ENCODE assay signal across 16 cellular contexts in genomic region chr2:23663730-23664005, GRCh38.
DNase-seq lines count a peak whose midpoint lies in the region; ATAC-seq, FAIRE-seq and TF ChIP-seq lines count a peak whose summit lies in the region.
"Had no signal": no experiment of that assay in that cellular context is flagged by ENCODE, and none has a peak within 500 bp of the region (broad histone marks: within the 10 kb centered on the region; RNA-seq: fewer than 3 reads in every experiment).

No MANE protein-coding gene starts in this region.

- H2BK12ac ChIP-seq in H1 (ENCODE audit: low read depth, low read length) = no peak overlapping the region

- H2BK5ac ChIP-seq in H1 (ENCODE audit: low read depth, low read length) = no peak overlapping the region

- H2BK120ac ChIP-seq in H1 (replicated peaks; ENCODE audit: low read depth, low read length) = no peak overlapping the region

- H3K9me3 ChIP-seq in OCI-LY1 (ENCODE audit: low read length) = no peaks in the 10 kb centered on the region
- H3K9me3 ChIP-seq in H1 (ENCODE audit: insufficient read depth in 2 of 2, low read depth in 1 of 2, low read length in 1 of 2) = no peaks in the 10 kb centered on the region
- H3K9me3 ChIP-seq in lower lobe of right lung = no peaks in the 10 kb centered on the region
- no peaks in the 10 kb centered on the region for H3K9me3 ChIP-seq in subcutaneous abdominal adipose tissue (ENCODE audit: control insufficient read depth in 5 of 5, low read length in 5 of 5)
- H3K9me3 ChIP-seq in mucosa of descending colon = no peaks in the 10 kb centered on the region
- H3K9me3 ChIP-seq: body of pancreas, thyroid gland had no signal

- H3K4me1 Mint-ChIP-seq in CD14-positive monocyte = peaks cover 3% of the 10 kb centered on the region

- no peak for DNase-seq in H1 (ENCODE audit: low read depth in 1 of 2, low spot score in 2 of 2)
- no peak for DNase-seq in lower lobe of right lung
- no peak for DNase-seq in CD14-positive monocyte (ENCODE audit: low spot score)
- DNase-seq in mucosa of descending colon = no peak
- no peak for DNase-seq in activated CD4-positive, alpha-beta T cell treated with anti-CD3 and anti-CD28 coated beads for 48 hours
- no peak for DNase-seq in cerebellum (ENCODE audit: low spot score)
- DNase-seq: activated CD8-positive, alpha-beta memory T cell treated with anti-CD3 and anti-CD28 coated beads, Interleukin-2, amount 50 U/mL, for 4 hours; activated naive CD4-positive, alpha-beta T cell treated with anti-CD3 and anti-CD28 coated beads for 36 hours; DMS79; NCI-H187; stimulated activated CD4-positive, alpha-beta T cell treated with anti-CD3 and anti-CD28 coated beads, Interleukin-2, amount 100 ng/mL, for 48 hours had no signal

- no peak overlapping the region for H3K4me3 ChIP-seq in OCI-LY1 (ENCODE audit: low read depth, low read length, poor library complexity, severe bottlenecking)
- H3K4me3 ChIP-seq in H1 (ENCODE audit: extremely low read depth in 1 of 4, insufficient read depth in 2 of 4, low read depth in 3 of 4, low read length in 4 of 4) = peak overlapping the region in 1 of 4 experiments; percentile 48; a peak in 2 of 8 replicates
- H3K4me3 ChIP-seq in lower lobe of right lung = peak overlapping the region; percentile 38
- peak overlapping the region; percentile 48 to 56 (median 52) for H3K4me3 ChIP-seq in subcutaneous abdominal adipose tissue (ENCODE audit: low read depth in 1 of 5, low read length in 5 of 5)
- no peak overlapping the region for H3K4me3 ChIP-seq in mucosa of descending colon
- H3K4me3 ChIP-seq: body of pancreas, thyroid gland had no signal

- no peak overlapping the region for H3K27ac Mint-ChIP-seq in CD14-positive monocyte
- H3K27ac Mint-ChIP-seq: activated naive CD4-positive, alpha-beta T cell treated with anti-CD3 and anti-CD28 coated beads for 36 hours; T-helper 2 cell treated with Interferon-gamma antibody and Interleukin-4, amounts not matched to agents 5 μg/mL and 100 μg/mL, for 36 hours had no signal

- no peaks in the 10 kb centered on the region for H3K79me1 ChIP-seq in H1 (ENCODE audit: low read depth, low read length)

- CTCF ChIA-PET in H1 (lab: Charles Lee; ENCODE audit: partially characterized antibody) = interaction anchor here (0.8 to 7.8 kb wide), 5 partner anchors 8 to 40 kb away, joined by 3 to 35 read pairs (median 4); no protein-coding TSS in a partner anchor

- no peaks in the 10 kb centered on the region for H3K9me2 ChIP-seq in OCI-LY1 (ENCODE audit: low read depth, low read length)

- TF ChIP-seq CTCF in OCI-LY1 (IDR thresholded peaks at IDR 0.05; ENCODE audit: low read length) (no peak), H1 (IDR thresholded peaks at IDR 0.05; ENCODE audit: control extremely low read depth in 1 of 3, insufficient read depth in 1 of 3, low read depth in 1 of 3, low read length in 3 of 3) (no peak), lower lobe of right lung (IDR thresholded peaks at IDR 0.05) (no peak), CD14-positive monocyte (IDR thresholded peaks at IDR 0.05) (no peak), mucosa of descending colon (IDR thresholded peaks at IDR 0.05) (no peak)

- H4K91ac ChIP-seq in H1 (replicated peaks; ENCODE audit: insufficient read length, low read length) = no peak overlapping the region

- no peak overlapping the region for H3K14ac ChIP-seq in H1 (ENCODE audit: insufficient read length)

- no peaks in the 10 kb centered on the region for H4K20me1 ChIP-seq in OCI-LY1 (ENCODE audit: insufficient read depth, low read length)
- H4K20me1 ChIP-seq in H1 (replicated peaks in 1 of 2; ENCODE audit: control insufficient read depth in 1 of 2, insufficient read depth in 2 of 2, low read length in 2 of 2) = peaks cover 0 to 2% of the 10 kb centered on the region in 2 experiments

- H3K4me3 Mint-ChIP-seq in CD14-positive monocyte = peak overlapping the region in 1 of 2 donors; percentile 59
- H3K4me3 Mint-ChIP-seq: activated naive CD4-positive, alpha-beta T cell treated with anti-CD3 and anti-CD28 coated beads for 36 hours; T-helper 2 cell treated with Interferon-gamma antibody and Interleukin-4, amounts not matched to agents 5 μg/mL and 100 μg/mL, for 36 hours had no signal

- H3K79me2 ChIP-seq in OCI-LY1 (ENCODE audit: insufficient read depth, low read length) (no peaks in the 10 kb centered on the region), H1 (ENCODE audit: control insufficient read depth in 1 of 2, insufficient read depth in 2 of 2, low read length in 2 of 2) (no peaks in the 10 kb centered on the region)

- H3K4me2 ChIP-seq in OCI-LY1 (ENCODE audit: low read length) (peak overlapping the region; percentile 16; the same call in 1 of the 2 replicates), H1 (ENCODE audit: insufficient read depth in 1 of 2, low read depth in 2 of 2, low read length in 2 of 2) (peak overlapping the region; percentile 18 to 50; a peak in 1 of 4 replicates)

- H3F3A ChIP-seq in OCI-LY1 (ENCODE audit: insufficient read depth, low read length) = no peaks in the 10 kb centered on the region

- ATAC-seq in lower lobe of right lung = no peak
- ATAC-seq in mucosa of descending colon = no peak
- ATAC-seq: body of pancreas had no signal

- H2AFZ ChIP-seq in OCI-LY1 (ENCODE audit: low read length) (no peak overlapping the region), H1 (ENCODE audit: low read length) (no peak overlapping the region)

- no peak overlapping the region for H4K8ac ChIP-seq in H1 (ENCODE audit: extremely low read depth, insufficient read depth, low read length)

- H3K27me3 Mint-ChIP-seq in CD14-positive monocyte (ENCODE audit: low read depth in 3 of 3) = peaks cover 15 to 45% (median 26%) of the 10 kb centered on the region in 3 donors

- TF ChIP-seq RAD21 in H1 (IDR thresholded peaks at IDR 0.05 in 1 of 2, conservative IDR thresholded peaks at IDR 0.05 in 1 of 2; ENCODE audit: low read depth in 2 of 2, low read length in 2 of 2) = no peak

- no peak overlapping the region for H2BK15ac ChIP-seq in H1 (ENCODE audit: low read length)

- H3K27ac ChIP-seq in OCI-LY1 (ENCODE audit: low read depth, low read length, poor library complexity, severe bottlenecking) (no peak overlapping the region), H1 (ENCODE audit: low read depth, low read length) (no peak overlapping the region), lower lobe of right lung (no peak overlapping the region), subcutaneous abdominal adipose tissue (ENCODE audit: low read depth, low read length) (no peak overlapping the region)
- H3K27ac ChIP-seq: body of pancreas, thyroid gland had no signal

- TF ChIP-seq POLR2A in H1 (IDR thresholded peaks at IDR 0.05; ENCODE audit: control extremely low read depth in 1 of 2, low read depth in 2 of 2, low read length in 2 of 2) = no peak

- no peak overlapping the region for H2AK5ac ChIP-seq in H1 (ENCODE audit: low read depth, low read length)

- no peak overlapping the region for H3K4ac ChIP-seq in H1 (replicated peaks; ENCODE audit: insufficient read length, low read depth, low read length)

- H3K36me3 Mint-ChIP-seq in CD14-positive monocyte = no peaks in the 10 kb centered on the region

- peaks cover 0 to 4% (median 0%) of the 10 kb centered on the region in 7 donors for H3K9me3 Mint-ChIP-seq in CD14-positive monocyte
- H3K9me3 Mint-ChIP-seq: activated naive CD4-positive, alpha-beta T cell treated with anti-CD3 and anti-CD28 coated beads for 36 hours; T-helper 2 cell treated with Interferon-gamma antibody and Interleukin-4, amounts not matched to agents 5 μg/mL and 100 μg/mL, for 36 hours had no signal

- POLR2A ChIA-PET in H1 (lab: Charles Lee; ENCODE audit: partially characterized antibody) = interaction anchor here (1.2 kb wide), 1 partner anchor 22 kb away, joined by 3 read pairs; no protein-coding TSS in a partner anchor

- no peak overlapping the region for H3K56ac ChIP-seq in H1 (replicated peaks; ENCODE audit: insufficient read length, low read depth, low read length)

- H3K9ac ChIP-seq in OCI-LY1 (ENCODE audit: low read length) = no peak overlapping the region
- H3K9ac ChIP-seq in H1 (replicated peaks in 1 of 4; ENCODE audit: extremely low read depth in 1 of 4, low read depth in 3 of 4, low read length in 3 of 4) = no peak overlapping the region
- peak overlapping the region in 1 of 5 donors; percentile 46 for H3K9ac ChIP-seq in subcutaneous abdominal adipose tissue (ENCODE audit: low read length in 5 of 5)

- no peak overlapping the region for H3K23ac ChIP-seq in H1 (ENCODE audit: insufficient read length)

- no peak overlapping the region for H2BK20ac ChIP-seq in H1 (ENCODE audit: low read length)

- H3K18ac ChIP-seq in H1 (ENCODE audit: extremely low read depth, low read length) = no peak overlapping the region

- H3K23me2 ChIP-seq in H1 (ENCODE audit: low read depth, low read length) = no peaks in the 10 kb centered on the region; the same call in 1 of the 2 replicates

- no peak overlapping the region for H4K5ac ChIP-seq in H1 (ENCODE audit: insufficient read length, low read depth, low read length)

- FAIRE-seq in H1 (lab: Jason Lieb, UNC) = no peak

- no peaks in the 10 kb centered on the region for H3K36me3 ChIP-seq in OCI-LY1 (ENCODE audit: insufficient read depth, low read length)
- H3K36me3 ChIP-seq in H1 (ENCODE audit: control insufficient read depth in 2 of 4, insufficient read depth in 4 of 4, low read length in 3 of 4) = no peaks in the 10 kb centered on the region
- no peaks in the 10 kb centered on the region for H3K36me3 ChIP-seq in lower lobe of right lung
- H3K36me3 ChIP-seq in subcutaneous abdominal adipose tissue (ENCODE audit: control insufficient read depth in 5 of 5, insufficient read depth in 5 of 5, low read length in 5 of 5) = peaks cover 0 to 4% (median 0%) of the 10 kb centered on the region in 5 donors
- H3K36me3 ChIP-seq in mucosa of descending colon (ENCODE audit: low read depth) = no peaks in the 10 kb centered on the region
- H3K36me3 ChIP-seq: thyroid gland had no signal

- TF ChIP-seq EP300 in H1 (IDR thresholded peaks at IDR 0.05; ENCODE audit: borderline replicate concordance in 1 of 2, low read depth in 2 of 2, low read length in 2 of 2) = no peak

- H3K27me3 ChIP-seq in OCI-LY1 (ENCODE audit: insufficient read depth, low read length) (peaks cover 4% of the 10 kb centered on the region; the same call in 1 of the 2 replicates), H1 (replicated peaks in 1 of 4; ENCODE audit: control insufficient read depth in 3 of 4, extremely low read depth in 1 of 4, insufficient read depth in 3 of 4, low read length in 3 of 4) (peaks cover 0 to 6% (median under 1%) of the 10 kb centered on the region in 4 experiments; a peak in 2 of 7 replicates), lower lobe of right lung (ENCODE audit: low read depth) (peaks cover 7% of the 10 kb centered on the region), subcutaneous abdominal adipose tissue (ENCODE audit: control insufficient read depth in 5 of 5, insufficient read depth in 4 of 5, low read length in 5 of 5) (peaks cover 0 to 5% (median 0%) of the 10 kb centered on the region in 5 donors)
- H3K27me3 ChIP-seq: body of pancreas, thyroid gland had no signal

- H3K4me1 ChIP-seq in OCI-LY1 (ENCODE audit: insufficient read depth, low read length, severe bottlenecking) = no peaks in the 10 kb centered on the region
- H3K4me1 ChIP-seq in H1 (replicated peaks in 1 of 4; ENCODE audit: control insufficient read depth in 3 of 4, insufficient read depth in 4 of 4, low read length in 3 of 4) = peaks cover 0 to 3% (median 0%) of the 10 kb centered on the region in 4 experiments; a peak in 2 of 7 replicates
- H3K4me1 ChIP-seq in lower lobe of right lung = no peaks in the 10 kb centered on the region
- peaks cover 2 to 19% (median 12%) of the 10 kb centered on the region in 5 donors for H3K4me1 ChIP-seq in subcutaneous abdominal adipose tissue (ENCODE audit: control insufficient read depth in 5 of 5, insufficient read depth in 5 of 5, low read length in 5 of 5)
- no peaks in the 10 kb centered on the region for H3K4me1 ChIP-seq in mucosa of descending colon (ENCODE audit: low read depth)
- H3K4me1 ChIP-seq: body of pancreas had no signal

- 96% methylated on average over 5 of the region's 5 CpGs; no CpG with 5 or more reads in 1 of the 2 experiments for WGBS in H1 (ENCODE audit: extremely low coverage in 1 of 2, insufficient coverage in 1 of 2, insufficient read length in 1 of 2, insufficient replicate concordance in 2 of 2, low coverage in 1 of 2, low lambda C conversion rate in 2 of 2, missing lambda C conversion rate in 1 of 2), 2 experiments

- intact Hi-C loops in lower lobe of right lung (cut with DNase I) (no loop called here), CD14-positive monocyte (cut with micrococcal nuclease) (no loop called here), mucosa of descending colon (cut with DNase I, micrococcal nuclease) (no loop called here)

Comparison
In these comparisons a context has a peak if more than half of its experiments do, and no peak if none do; other contexts are left out.
1. H3K4me3 ChIP-seq: peak in lower lobe of right lung (single experiment) and subcutaneous abdominal adipose tissue (5 of 5); none in OCI-LY1 (single experiment) and mucosa of descending colon (single experiment).